In the genomic region with DNA sequence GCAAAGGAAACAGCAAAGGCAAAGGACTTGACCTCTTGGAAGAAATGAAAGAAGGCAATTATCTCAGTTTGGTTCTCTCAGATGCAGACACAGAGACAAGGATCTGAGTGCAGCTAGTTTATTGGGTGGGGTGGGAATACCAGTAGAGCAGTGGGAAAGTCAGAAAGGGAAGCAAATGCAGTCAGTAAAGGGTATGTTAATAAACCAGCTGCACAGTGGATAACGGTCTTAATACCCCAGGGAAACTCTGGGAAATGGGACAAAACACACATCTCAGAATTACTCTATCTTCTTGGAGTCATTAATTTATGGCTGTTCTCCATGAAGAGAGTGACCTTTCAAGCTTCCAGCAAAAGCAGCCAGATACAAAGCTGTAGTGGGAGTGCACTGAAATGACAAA, we compare ENCODE assay signal across 17 cellular contexts.
DNase-seq lines count a peak whose midpoint lies in the region; ATAC-seq and TF ChIP-seq lines count a peak whose summit lies in the region.
"Had no signal": no experiment of that assay in that cellular context is flagged by ENCODE, and none has a peak within 500 bp of the region (broad histone marks: within the 10 kb centered on the region; RNA-seq: fewer than 3 reads in every experiment).

No MANE protein-coding gene starts in this region.

- no peaks in the 10 kb centered on the region for H3K27me3 Mint-ChIP-seq in nephron (ENCODE audit: low read depth)

- POLR2A ChIA-PET in A673 (lab: Charles Lee; ENCODE audit: low non-redundant PET) = no interaction called here

- H3K27me3 ChIP-seq in A673 (replicated peaks; ENCODE audit: insufficient read depth, low read depth, low read length, poor library complexity) = peaks cover 12% of the 10 kb centered on the region

- CTCF ChIA-PET in A673 (lab: Charles Lee) = no interaction called here

- peaks cover 12% of the 10 kb centered on the region for H3K9me3 Mint-ChIP-seq in nephron

- H3K36me3 ChIP-seq in A673 (ENCODE audit: insufficient read depth, low read length, poor library complexity, severe bottlenecking) = no peaks in the 10 kb centered on the region
- H3K36me3 ChIP-seq: BLaER1 treated with 17β-estradiol and CSF1 and Interleukin-3, amounts not matched to agents 10 nM and 100 nM had no signal

- ATAC-seq in Right ventricle myocardium inferior (peak; percentile 91), left cardiac atrium (peak; percentile 57 to 61), GM21423 (IDR thresholded peaks at IDR 0.05; ENCODE audit: unreplicated experiment) (no peak)
- ATAC-seq: GM12878 had no signal

- H3K27ac ChIP-seq in A673 (ENCODE audit: low read depth, low read length, poor library complexity, severe bottlenecking) = no peak overlapping the region
- H3K27ac ChIP-seq: 22Rv1; BLaER1 treated with 17β-estradiol and CSF1 and Interleukin-3, amounts not matched to agents 10 nM and 100 nM had no signal

- no TSS peak for BruUV-seq in A673 (replicated peaks; lab: Mats Ljungman, UMichigan)

- intact Hi-C loops in Right ventricle myocardium inferior (cut with DNase I) = no loop called here
- intact Hi-C loops in cardiac septum (cut with DNase I) = no loop called here
- intact Hi-C loops in left cardiac atrium (cut with DNase I) = no loop called here
- intact Hi-C loops in A673 (cut with micrococcal nuclease; ENCODE audit: unreplicated experiment) = no loop called here

- DNase-seq in Right ventricle myocardium inferior (ENCODE audit: missing footprints) (no peak), cardiac septum (ENCODE audit: low spot score) (no peak), left cardiac atrium (no peak), A673 (ENCODE audit: low spot score) (no peak), GM10266 (ENCODE audit: extremely low spot score) (no peak)
- DNase-seq: AML-193; CD4-positive, CD25-positive, alpha-beta regulatory T cell; DMS53; GF-D8; GOT3; H9; IMR-90 had no signal

- H3K4me3 ChIP-seq in A673 (ENCODE audit: low read depth, low read length, poor library complexity, severe bottlenecking) = no peak overlapping the region
- H3K4me3 ChIP-seq: BLaER1 treated with 17β-estradiol and CSF1 and Interleukin-3, amounts not matched to agents 10 nM and 100 nM; GM12878 had no signal

- no peaks in the 10 kb centered on the region for H3K36me3 Mint-ChIP-seq in nephron (ENCODE audit: low read depth)
- H3K36me3 Mint-ChIP-seq: CD4-positive, CD25-positive, alpha-beta regulatory T cell had no signal

- peak overlapping the region in 2 of 3 experiments; percentile 50 to 74 for H3K27ac Mint-ChIP-seq in nephron
- H3K27ac Mint-ChIP-seq: CD4-positive, CD25-positive, alpha-beta regulatory T cell; H9 had no signal

- TF ChIP-seq CTCF in nephron (IDR thresholded peaks at IDR 0.05; ENCODE audit: unreplicated experiment in 3 of 3) (no peak), A673 (conservative IDR thresholded peaks at IDR 0.05; ENCODE audit: low read depth, low read length) (no peak), GM10266 (IDR thresholded peaks at IDR 0.05; ENCODE audit: control insufficient read depth, insufficient read depth, low read depth, missing control alignments) (no peak)

- peaks cover 18% of the 10 kb centered on the region for H3K4me1 Mint-ChIP-seq in nephron
- H3K4me1 Mint-ChIP-seq: CD4-positive, CD25-positive, alpha-beta regulatory T cell had no signal

- H3K4me1 ChIP-seq in A673 (ENCODE audit: insufficient read depth, low read length, poor library complexity, severe bottlenecking) = no peaks in the 10 kb centered on the region

- no peak overlapping the region for H3K4me3 Mint-ChIP-seq in nephron
- H3K4me3 Mint-ChIP-seq: CD4-positive, CD25-positive, alpha-beta regulatory T cell; H9 had no signal

- no peaks in the 10 kb centered on the region for H3K9me3 ChIP-seq in A673 (ENCODE audit: low read depth, low read length, poor library complexity, severe bottlenecking)
